Comparison of ENCODE assay signal across 28 cellular contexts in genomic region chrX:79515529-79515928, GRCh38.
"Had no signal": no experiment of that assay in that cellular context is flagged by ENCODE, and none has a peak within 500 bp of the region (broad histone marks: within the 10 kb centered on the region; RNA-seq: fewer than 3 reads in every experiment).

No MANE protein-coding gene starts in this region.

- H3K4me3 Mint-ChIP-seq: activated CD4-positive, alpha-beta T cell treated with anti-CD3 and anti-CD28 coated beads, Interleukin-2, amount 10 ng/mL, durations not matched to agents 24 days and 14 days; activated CD8-positive, alpha-beta memory T cell treated with anti-CD3 and anti-CD28 coated beads, Interleukin-2, amount 10 ng/mL, durations not matched to agents 7 days and 5 days; activated CD8-positive, alpha-beta T cell treated with anti-CD3 and anti-CD28 coated beads, Interleukin-2, amount 10 ng/mL, durations not matched to agents 7 days and 5 days; mesothelial cell of epicardium; naive B cell; stimulated activated naive B cell treated with anti-CD40 and anti-IgM and Interleukin-4, amounts not matched to agents 10 μg/mL and 1 μg/mL and 100 μg/mL, for 72 hours had no signal

- H3K27me3 Mint-ChIP-seq: activated CD4-positive, alpha-beta T cell treated with anti-CD3 and anti-CD28 coated beads, Interleukin-2, amount 10 ng/mL, durations not matched to agents 24 days and 14 days; activated CD8-positive, alpha-beta memory T cell treated with anti-CD3 and anti-CD28 coated beads, Interleukin-2, amount 10 ng/mL, durations not matched to agents 7 days and 5 days; stimulated activated naive B cell treated with anti-CD40 and anti-IgM and Interleukin-4, amounts not matched to agents 10 μg/mL and 1 μg/mL and 100 μg/mL, for 72 hours had no signal

- H3K9me3 ChIP-seq: breast epithelium, esophagus muscularis mucosa, heart left ventricle, pancreas, prostate gland, sigmoid colon, stomach, thyroid gland, upper lobe of left lung, vagina had no signal

- ATAC-seq: activated CD8-positive, alpha-beta memory T cell treated with anti-CD3 and anti-CD28 coated beads, Interleukin-2, amount 10 ng/mL, durations not matched to agents 7 days and 5 days; activated CD8-positive, alpha-beta T cell treated with anti-CD3 and anti-CD28 coated beads, Interleukin-2, amount 10 ng/mL, durations not matched to agents 7 days and 5 days; activated naive CD4-positive, alpha-beta T cell treated with anti-CD3 and anti-CD28 coated beads, Interleukin-2, amount 50 U/mL, for 72 hours; foreskin keratinocyte; heart left ventricle; pancreas; stimulated activated naive B cell treated with anti-CD40 and anti-IgM and Interleukin-4, amounts not matched to agents 10 μg/mL and 1 μg/mL and 100 μg/mL, for 72 hours had no signal

- H3K4me1 ChIP-seq: breast epithelium, esophagus muscularis mucosa, foreskin keratinocyte, heart left ventricle, pancreas, prostate gland, sigmoid colon, stomach, thyroid gland, upper lobe of left lung, vagina had no signal

- H3K36me3 ChIP-seq: breast epithelium, esophagus muscularis mucosa, heart left ventricle, pancreas, prostate gland, sigmoid colon, stomach, thyroid gland, upper lobe of left lung, vagina, WERI-Rb-1 had no signal

- H3K9me3 Mint-ChIP-seq: activated CD4-positive, alpha-beta T cell treated with anti-CD3 and anti-CD28 coated beads, Interleukin-2, amount 10 ng/mL, durations not matched to agents 24 days and 14 days; activated naive CD4-positive, alpha-beta T cell treated with anti-CD3 and anti-CD28 coated beads, Interleukin-2, amount 50 U/mL, for 72 hours; activated T-helper 2 cell treated with anti-CD3 and anti-CD28 coated beads, Interferon-gamma antibody, Interleukin-2, Interleukin-4, amounts not matched to agents 10 μg/mL and 5 μg/mL and 100 μg/mL, durations not matched to agents 14 hours and 24 hours and 36 hours; stimulated activated naive B cell treated with anti-CD40 and anti-IgM and Interleukin-4, amounts not matched to agents 10 μg/mL and 1 μg/mL and 100 μg/mL, for 72 hours had no signal

- H3K27ac ChIP-seq: breast epithelium, esophagus muscularis mucosa, foreskin keratinocyte, heart left ventricle, pancreas, prostate gland, sigmoid colon, stomach, thyroid gland, upper lobe of left lung, vagina, WERI-Rb-1 had no signal

- H3K4me1 Mint-ChIP-seq: activated CD4-positive, alpha-beta T cell treated with anti-CD3 and anti-CD28 coated beads, Interleukin-2, amount 10 ng/mL, durations not matched to agents 24 days and 14 days; activated CD8-positive, alpha-beta memory T cell treated with anti-CD3 and anti-CD28 coated beads, Interleukin-2, amount 10 ng/mL, durations not matched to agents 7 days and 5 days; mesothelial cell of epicardium; naive B cell; stimulated activated naive B cell treated with anti-CD40 and anti-IgM and Interleukin-4, amounts not matched to agents 10 μg/mL and 1 μg/mL and 100 μg/mL, for 72 hours had no signal

- H3K27ac Mint-ChIP-seq: activated CD4-positive, alpha-beta T cell treated with anti-CD3 and anti-CD28 coated beads, Interleukin-2, amount 10 ng/mL, durations not matched to agents 24 days and 14 days; activated CD8-positive, alpha-beta memory T cell treated with anti-CD3 and anti-CD28 coated beads, Interleukin-2, amount 10 ng/mL, durations not matched to agents 7 days and 5 days; activated CD8-positive, alpha-beta T cell treated with anti-CD3 and anti-CD28 coated beads, Interleukin-2, amount 10 ng/mL, durations not matched to agents 7 days and 5 days; activated naive CD4-positive, alpha-beta T cell treated with anti-CD3 and anti-CD28 coated beads, Interleukin-2, amount 50 U/mL, for 72 hours; activated T-helper 2 cell treated with anti-CD3 and anti-CD28 coated beads, Interferon-gamma antibody, Interleukin-2, Interleukin-4, amounts not matched to agents 10 μg/mL and 5 μg/mL and 100 μg/mL, durations not matched to agents 14 hours and 24 hours and 36 hours; mesothelial cell of epicardium; stimulated activated naive B cell treated with anti-CD40 and anti-IgM and Interleukin-4, amounts not matched to agents 10 μg/mL and 1 μg/mL and 100 μg/mL, for 72 hours had no signal

- H3K36me3 Mint-ChIP-seq: activated CD8-positive, alpha-beta memory T cell treated with anti-CD3 and anti-CD28 coated beads, Interleukin-2, amount 10 ng/mL, durations not matched to agents 7 days and 5 days; activated naive CD4-positive, alpha-beta T cell treated with anti-CD3 and anti-CD28 coated beads, Interleukin-2, amount 50 U/mL, for 72 hours; mesothelial cell of epicardium; naive B cell; stimulated activated naive B cell treated with anti-CD40 and anti-IgM and Interleukin-4, amounts not matched to agents 10 μg/mL and 1 μg/mL and 100 μg/mL, for 72 hours had no signal

- DNase-seq: activated CD4-positive, alpha-beta T cell treated with anti-CD3 and anti-CD28 coated beads, Interleukin-2, amount 10 ng/mL, durations not matched to agents 24 days and 14 days; activated CD4-positive, CD25-positive, alpha-beta regulatory T cell treated with anti-CD3 and anti-CD28 coated beads, Interleukin-2, amount 50 U/mL, for 72 hours; activated CD8-positive, alpha-beta memory T cell treated with anti-CD3 and anti-CD28 coated beads, Interleukin-2, amount 10 ng/mL, durations not matched to agents 7 days and 5 days; activated CD8-positive, alpha-beta T cell treated with anti-CD3 and anti-CD28 coated beads, Interleukin-2, amount 10 ng/mL, durations not matched to agents 7 days and 5 days; activated naive CD4-positive, alpha-beta T cell; activated T-cell treated with anti-CD3 and anti-CD28 coated beads, Interleukin-2, amount 50 U/mL, for 48 hours; central memory CD4-positive, alpha-beta T cell; foreskin keratinocyte; heart left ventricle; hypothalamus; naive B cell; nucleus accumbens; pancreas; sigmoid colon; small intestine; stimulated activated naive B cell treated with anti-CD40 and anti-IgM and Interleukin-4, amounts not matched to agents 10 μg/mL and 1 μg/mL and 100 μg/mL, for 72 hours; stomach; T1000; thyroid gland; upper lobe of left lung; WERI-Rb-1 had no signal

- H3K4me3 ChIP-seq: breast epithelium, esophagus muscularis mucosa, heart left ventricle, pancreas, prostate gland, sigmoid colon, stomach, thyroid gland, upper lobe of left lung, vagina had no signal

- H3K27me3 ChIP-seq: esophagus muscularis mucosa, foreskin keratinocyte, heart left ventricle, sigmoid colon, stomach, thyroid gland, upper lobe of left lung, vagina had no signal
